ENCODE assay signal across 8 cellular contexts in genomic region chr20:18496740-18497592, GRCh38.
DNase-seq lines count a peak whose midpoint lies in the region; ATAC-seq lines count a peak whose summit lies in the region.

Gene RBBP9, minus strand, starts transcription at chr20:18497225. Its CDS starts 58 bp downstream, at chr20:18497167.

- ATAC-seq in GM18870 (IDR thresholded peaks at IDR 0.05; ENCODE audit: unreplicated experiment): peak; percentile 87
- ATAC-seq in HG03108 (IDR thresholded peaks at IDR 0.05; ENCODE audit: unreplicated experiment): peak; percentile 98

- DNase-seq in AG08395 (ENCODE audit: low spot score) (peak; percentile 91), NCI-H2227 treated with DMSO at 0.1 percent for 48 hours (lab: John Stamatoyannopoulos, UW) (peak; percentile 91), islet precursor cell (peak; percentile 94)
- peak; percentile 35 to 58 (median 40) for DNase-seq in activated CD4-positive, CD25-positive, alpha-beta regulatory T cell (lab: John Stamatoyannopoulos, UW)
- peak; percentile 66 for DNase-seq in central memory CD4-positive, alpha-beta T cell
- peak; percentile 76 for DNase-seq in stimulated activated CD4-positive, alpha-beta T cell treated with anti-CD3 and anti-CD28 coated beads, Interleukin-12 subunit alpha, Interleukin-12 subunit beta, amount 100 ng/mL, for 4 hours

Comparison
In these comparisons a context has a peak if more than half of its experiments do, and no peak if none do; other contexts are left out.
1. Peak in every context shown above with its lines: DNase-seq and ATAC-seq.
2. DNase-seq: peak in every context shown above with its lines; median percentile 94 in islet precursor cell; 91 in AG08395; 91 in NCI-H2227 treated with DMSO at 0.1 percent for 48 hours; 76 in stimulated activated CD4-positive, alpha-beta T cell treated with anti-CD3 and anti-CD28 coated beads, Interleukin-12 subunit alpha, Interleukin-12 subunit beta, amount 100 ng/mL, for 4 hours; 66 in central memory CD4-positive, alpha-beta T cell; 40 in activated CD4-positive, CD25-positive, alpha-beta regulatory T cell.